Comparison of ENCODE assay signal across 25 cellular contexts in the genomic region with DNA sequence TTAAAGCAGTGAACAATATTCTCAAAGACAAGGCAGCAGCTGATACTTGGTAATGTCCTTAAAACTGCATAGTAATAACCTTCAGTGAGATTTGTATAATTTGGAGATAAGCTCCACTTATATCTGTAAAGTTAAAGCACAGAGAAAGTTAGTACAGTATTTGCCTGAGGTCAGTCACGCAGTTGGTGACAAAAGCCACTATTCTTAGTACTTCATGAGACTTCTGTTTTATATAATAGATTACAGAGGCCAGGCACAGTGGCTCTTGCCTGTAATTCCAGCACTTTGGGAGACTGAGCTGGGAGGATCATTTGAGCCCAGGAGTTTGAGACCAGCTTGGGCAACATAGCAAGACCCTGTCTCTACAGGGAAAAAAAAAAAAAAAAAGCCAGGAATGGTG.
DNase-seq lines count a peak whose midpoint lies in the region; ATAC-seq and TF ChIP-seq lines count a peak whose summit lies in the region.
"Had no signal": no experiment of that assay in that cellular context is flagged by ENCODE, and none has a peak within 500 bp of the region (broad histone marks: within the 10 kb centered on the region; RNA-seq: fewer than 3 reads in every experiment).

No MANE protein-coding gene starts in this region.

- ATAC-seq in Right ventricle myocardium inferior (peak; percentile 53), GM21576 (IDR thresholded peaks at IDR 0.05; ENCODE audit: unreplicated experiment) (no peak)

- peak overlapping the region; percentile 64 for H3K4me3 Mint-ChIP-seq in neural crest cell
- no peak overlapping the region for H3K4me3 Mint-ChIP-seq in activated CD4-positive, alpha-beta T cell treated with anti-CD3 and anti-CD28 coated beads, Interleukin-2, amount 10 ng/mL, durations not matched to agents 24 days and 14 days
- H3K4me3 Mint-ChIP-seq: CD14-positive monocyte; CD8-positive, alpha-beta memory T cell had no signal

- H3K4me3 ChIP-seq in left ventricle myocardium inferior: no peak overlapping the region
- H3K4me3 ChIP-seq: MG63, PC-9 had no signal

- intact Hi-C loops in Right ventricle myocardium inferior (cut with DNase I) (no loop called here), cardiac septum (cut with DNase I) (no loop called here), left ventricle myocardium inferior (cut with micrococcal nuclease) (no loop called here)
- intact Hi-C loops in activated CD4-positive, alpha-beta T cell treated with anti-CD3 and anti-CD28 coated beads, Interleukin-2, amount 10 ng/mL, durations not matched to agents 24 days and 14 days (cut with micrococcal nuclease): no loop called here

- H3K36me3 Mint-ChIP-seq in neural crest cell (ENCODE audit: low read depth): peaks cover 9% of the 10 kb centered on the region
- no peaks in the 10 kb centered on the region for H3K36me3 Mint-ChIP-seq in activated CD4-positive, alpha-beta T cell treated with anti-CD3 and anti-CD28 coated beads, Interleukin-2, amount 10 ng/mL, durations not matched to agents 24 days and 14 days (ENCODE audit: low read depth)
- H3K36me3 Mint-ChIP-seq: CD14-positive monocyte had no signal

- H3K27me3 ChIP-seq in left ventricle myocardium inferior (ENCODE audit: low read depth): no peaks in the 10 kb centered on the region
- H3K27me3 ChIP-seq: BE2C, MG63 had no signal

- H3K4me1 ChIP-seq in left ventricle myocardium inferior: peaks cover 85% of the 10 kb centered on the region
- H3K4me1 ChIP-seq: BE2C had no signal

- DNase-seq in Right ventricle myocardium inferior (ENCODE audit: missing footprints) (no peak), cardiac septum (ENCODE audit: low spot score) (no peak), left ventricle myocardium inferior (no peak), neural crest cell (ENCODE audit: low read depth, low spot score) (no peak), NCI-H524 treated with DMSO at 0.1 percent for 48 hours (lab: John Stamatoyannopoulos, UW) (no peak)
- no peak for DNase-seq in activated CD4-positive, alpha-beta T cell treated with anti-CD3 and anti-CD28 coated beads, Interleukin-2, amount 10 ng/mL, durations not matched to agents 24 days and 14 days
- DNase-seq: 8988T; ACHN; BE2C; CD8-positive, alpha-beta memory T cell; DMS79 treated with DMSO at 0.1 percent for 48 hours; GF-D8; KBM-7; MG63; NCI-H1105 treated with DMSO at 0.1 percent for 48 hours; NCI-H146; NCI-H1930; NCI-H2107; NCI-H524; NCI-H82; NK-92 treated with Interleukin-12 subunit alpha and Interleukin-12 subunit beta, amount 100 ng/mL, for 24 hours; PC-9; SHP77 had no signal

- peak overlapping the region; percentile 91 for H3K27ac ChIP-seq in left ventricle myocardium inferior (replicated peaks)
- H3K27ac ChIP-seq: PC-9 had no signal

- H3K4me1 Mint-ChIP-seq in neural crest cell: peaks cover 25% of the 10 kb centered on the region
- H3K4me1 Mint-ChIP-seq in activated CD4-positive, alpha-beta T cell treated with anti-CD3 and anti-CD28 coated beads, Interleukin-2, amount 10 ng/mL, durations not matched to agents 24 days and 14 days: no peaks in the 10 kb centered on the region
- H3K4me1 Mint-ChIP-seq: CD14-positive monocyte; CD8-positive, alpha-beta memory T cell had no signal

- H3K36me3 ChIP-seq in left ventricle myocardium inferior: peaks cover under 1% of the 10 kb centered on the region
- H3K36me3 ChIP-seq: BE2C had no signal

- H3K27ac Mint-ChIP-seq in neural crest cell (ENCODE audit: unreplicated experiment): no peak overlapping the region
- no peak overlapping the region for H3K27ac Mint-ChIP-seq in activated CD4-positive, alpha-beta T cell treated with anti-CD3 and anti-CD28 coated beads, Interleukin-2, amount 10 ng/mL, durations not matched to agents 24 days and 14 days
- H3K27ac Mint-ChIP-seq: CD14-positive monocyte; CD8-positive, alpha-beta memory T cell had no signal

- no peaks in the 10 kb centered on the region for H3K27me3 Mint-ChIP-seq in neural crest cell (ENCODE audit: low read depth)
- no peaks in the 10 kb centered on the region for H3K27me3 Mint-ChIP-seq in activated CD4-positive, alpha-beta T cell treated with anti-CD3 and anti-CD28 coated beads, Interleukin-2, amount 10 ng/mL, durations not matched to agents 24 days and 14 days

- H3K9me3 Mint-ChIP-seq in neural crest cell: peaks cover 5% of the 10 kb centered on the region
- no peaks in the 10 kb centered on the region for H3K9me3 Mint-ChIP-seq in activated CD4-positive, alpha-beta T cell treated with anti-CD3 and anti-CD28 coated beads, Interleukin-2, amount 10 ng/mL, durations not matched to agents 24 days and 14 days
- H3K9me3 Mint-ChIP-seq: CD8-positive, alpha-beta memory T cell had no signal

- H3K9me3 ChIP-seq in left ventricle myocardium inferior (replicated peaks): no peaks in the 10 kb centered on the region
- H3K9me3 ChIP-seq: BE2C had no signal

- TF ChIP-seq CTCF in left ventricle myocardium inferior (IDR thresholded peaks at IDR 0.05; ENCODE audit: borderline replicate concordance) (no peak), neural crest cell (conservative IDR thresholded peaks at IDR 0.05) (no peak)
